8 cellular contexts compared by ENCODE assay signal in genomic region chr12:85036241-85036707, GRCh38. TPM values are rescaled to one million over a fixed set of nuclear protein-coding genes. Genes with fewer than 3 reads are reported as not detected.
A peak's percentile ranks its signal among the peaks of the same experiment; 100 is the strongest.
DNase-seq lines count a peak whose midpoint lies in the region; ATAC-seq and TF ChIP-seq lines count a peak whose summit lies in the region.

Gene LRRIQ1 (plus strand): TSS chr12:85036351. CDS start chr12:85038177, 1,826 bp downstream.
Gene TSPAN19 (minus strand): TSS chr12:85036277. CDS start chr12:85029946, 6,331 bp downstream.

- H3K27me3 Mint-ChIP-seq in WTC11 (ENCODE audit: low read depth), result no peaks in the 10 kb centered on the region

- TF ChIP-seq CTCF in WTC11 (IDR thresholded peaks at IDR 0.05), result no peak

- peaks cover 3% of the 10 kb centered on the region; the same call in 1 of the 2 replicates for H3K4me1 Mint-ChIP-seq in WTC11

- H3K4me3 Mint-ChIP-seq in WTC11, result peak within 1 kb of the TSS; percentile 91

- peak; percentile 96 for ATAC-seq in HG02938 (IDR thresholded peaks at IDR 0.05; ENCODE audit: unreplicated experiment)
- peak; percentile 99 for ATAC-seq in WTC11

- POLR2A ChIA-PET in WTC11 (lab: Charles Lee), result interaction anchor here (0.5 kb wide), 1 partner anchor 154 kb away, joined by 3 read pairs; no protein-coding TSS in a partner anchor

- CTCF ChIA-PET in WTC11 (lab: Charles Lee), result interaction anchor here (0.8 to 1.1 kb wide), 3 partner anchors 12 to 193 kb away, joined by 3 to 6 read pairs (median 3); partner anchors contain the start of gene SLC6A15

- peak; percentile 46 for DNase-seq in stimulated activated CD4-positive, alpha-beta T cell treated with anti-CD3 and anti-CD28 coated beads, Interleukin-15, amount 100 ng/mL, for 24 hours
- no peak for DNase-seq in stimulated activated CD4-positive, alpha-beta T cell treated with anti-CD3 and anti-CD28 coated beads, Interleukin-4, amount 100 ng/mL, for 4 hours
- peak; percentile 77 for DNase-seq in NCI-H2029 (lab: John Stamatoyannopoulos, UW)
- DNase-seq in WTC11 (ENCODE audit: low spot score), result peak; percentile 84
- DNase-seq in epidermal melanocyte (ENCODE audit: insufficient read length, low spot score), result peak; percentile 52
- peak; percentile 78 for DNase-seq in medulla oblongata (ENCODE audit: extremely low spot score)
- DNase-seq in stromal cell of bone marrow (ENCODE audit: low read depth), result peak; percentile 45

- H3K27ac Mint-ChIP-seq in WTC11, result no peak within 1 kb of the TSS

- H3K36me3 Mint-ChIP-seq in WTC11, result no peaks in the 10 kb centered on the region

- no peaks in the 10 kb centered on the region for H3K9me3 Mint-ChIP-seq in WTC11

TF ChIP-seq in WTC11, 78 proteins besides CTCF, POLR2A, EP300 and RAD21:
- TF ChIP-seq NR2C2 (CRISPR knock-in tag; IDR thresholded peaks at IDR 0.05), result no peak
- peak; percentile 26; the same call in 1 of the 2 replicates for TF ChIP-seq ARID4B (CRISPR knock-in tag; IDR thresholded peaks at IDR 0.05; ENCODE audit: borderline replicate concordance)
- TF ChIP-seq GABPB1 (CRISPR knock-in tag; IDR thresholded peaks at IDR 0.05), result no peak
- TF ChIP-seq NFYB (CRISPR knock-in tag; conservative IDR thresholded peaks at IDR 0.05; ENCODE audit: low read depth), result peak; percentile 79
- TF ChIP-seq ETV6 (CRISPR knock-in tag; IDR thresholded peaks at IDR 0.05), result 0 out of 2 replicates have a peak, but pooled peaks have one; percentile 19
- TF ChIP-seq FOXK1 (CRISPR knock-in tag; IDR thresholded peaks at IDR 0.05), result 0 out of 2 replicates have a peak, but pooled peaks have one; percentile 61
- no peak for TF ChIP-seq RELA (CRISPR knock-in tag; IDR thresholded peaks at IDR 0.05; ENCODE audit: borderline replicate concordance)
- TF ChIP-seq ESRRA (CRISPR knock-in tag; IDR thresholded peaks at IDR 0.05; ENCODE audit: borderline replicate concordance), result no peak
- TF ChIP-seq ZNF671 (CRISPR knock-in tag; IDR thresholded peaks at IDR 0.05), result no peak

RNA-seq across cellular contexts. Expression of gene LRRIQ1, which starts in this region (rescaled TPM):
- 0.46 to 1.3 TPM (median 0.82 TPM) in 3 replicates for total RNA-seq in WTC11 (2021)

RNA-seq across cellular contexts. Expression of gene TSPAN19, which starts in this region (rescaled TPM):
- total RNA-seq in WTC11 (2021), result 0.23 to 0.53 TPM in 2 of 3 replicates, not detected in the other

Comparison
In these comparisons a context has a peak if more than half of its experiments do, and no peak if none do; other contexts are left out.
1. DNase-seq: peak in stimulated activated CD4-positive, alpha-beta T cell treated with anti-CD3 and anti-CD28 coated beads, Interleukin-15, amount 100 ng/mL, for 24 hours (single experiment), NCI-H2029 (single experiment), WTC11 (single experiment), epidermal melanocyte (single experiment), medulla oblongata (single experiment) and stromal cell of bone marrow (single experiment); none in stimulated activated CD4-positive, alpha-beta T cell treated with anti-CD3 and anti-CD28 coated beads, Interleukin-4, amount 100 ng/mL, for 4 hours (0 of 2).